ENCODE assay signal across 1 cellular context in genomic region chr15:45087513-45087912, GRCh38.
TF ChIP-seq lines count a peak whose summit lies in the region.

No MANE protein-coding gene starts in this region.

TF ChIP-seq in A549, 52 proteins besides CTCF, POLR2A, EP300 and RAD21 (continued from another document):
- TF ChIP-seq NR3C1 (IDR thresholded peaks at IDR 0.05) (no peak), ESRRA (IDR thresholded peaks at IDR 0.05; ENCODE audit: borderline replicate concordance, low read length) (no peak), KDM1A (IDR thresholded peaks at IDR 0.05; ENCODE audit: low read depth) (no peak), TP53 (CRISPR knock-in tag; IDR thresholded peaks at IDR 0.05) (no peak), CBX8 (IDR thresholded peaks at IDR 0.05) (no peak)
